In the genomic region with DNA sequence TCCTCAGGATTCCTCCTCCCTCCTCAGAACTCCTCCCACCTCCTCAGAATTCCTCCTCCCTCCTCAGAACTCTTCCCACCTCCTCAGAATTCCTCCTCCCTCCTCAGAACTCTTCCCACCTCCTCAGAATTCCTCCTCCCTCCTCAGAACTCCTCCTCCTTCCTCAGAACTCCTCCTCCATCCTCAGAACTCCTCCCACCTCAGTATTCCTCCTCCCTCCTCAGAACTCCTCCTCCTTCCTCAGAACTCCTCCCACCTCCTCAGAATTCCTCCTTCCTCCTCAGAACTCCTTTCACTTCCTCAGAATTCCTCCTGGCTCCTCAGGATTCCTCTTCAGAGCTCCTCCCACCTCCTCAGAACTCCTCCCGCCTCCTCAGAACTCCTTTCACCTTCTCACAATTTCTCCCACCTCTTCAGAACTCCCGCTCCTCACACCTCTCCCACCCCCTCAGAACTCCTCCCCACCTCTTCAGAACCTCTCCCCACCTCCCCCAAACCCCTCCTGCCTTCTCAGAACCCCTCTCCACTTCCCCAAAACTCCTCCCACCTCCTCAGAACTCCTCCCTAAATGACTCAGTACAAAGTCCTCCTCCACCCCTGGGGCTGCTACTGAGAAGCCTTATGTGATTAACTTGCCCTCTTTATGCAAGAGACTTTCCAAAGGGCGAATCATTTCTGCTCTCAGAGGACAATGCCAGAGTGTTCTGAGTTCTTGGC, we compare ENCODE assay signal across 10 cellular contexts. TPM values are rescaled to one million over a fixed set of nuclear protein-coding genes. Genes with fewer than 3 reads are reported as not detected.
DNase-seq lines count a peak whose midpoint lies in the region; ATAC-seq and TF ChIP-seq lines count a peak whose summit lies in the region.
"Had no signal": no experiment of that assay in that cellular context is flagged by ENCODE, and none has a peak within 500 bp of the region (broad histone marks: within the 10 kb centered on the region; RNA-seq: fewer than 3 reads in every experiment).

No MANE protein-coding gene starts in this region.

- no peaks in the 10 kb centered on the region for H3K9me3 Mint-ChIP-seq in activated CD4-positive, alpha-beta T cell treated with anti-CD3 and anti-CD28 coated beads, Interleukin-2, amount 10 ng/mL, durations not matched to agents 24 days and 14 days
- H3K9me3 Mint-ChIP-seq in stimulated activated naive B cell treated with anti-CD40 and anti-IgM and Interleukin-4, amounts not matched to agents 10 μg/mL and 1 μg/mL and 100 μg/mL, for 72 hours: peaks cover 0 to 3% of the 10 kb centered on the region in 2 donors
- H3K9me3 Mint-ChIP-seq: stimulated activated naive CD8-positive, alpha-beta T cell treated with anti-CD3 and anti-CD28 coated beads, Interleukin-15, Interleukin-2, amounts not matched to agents 100 ng/mL and 50 ng/mL, for 24 hours had no signal

- intact Hi-C loops in activated CD4-positive, alpha-beta T cell treated with anti-CD3 and anti-CD28 coated beads, Interleukin-2, amount 10 ng/mL, durations not matched to agents 24 days and 14 days (cut with micrococcal nuclease): no loop called here

- peaks cover 23% of the 10 kb centered on the region for H3K4me1 Mint-ChIP-seq in activated CD4-positive, alpha-beta T cell treated with anti-CD3 and anti-CD28 coated beads, Interleukin-2, amount 10 ng/mL, durations not matched to agents 24 days and 14 days
- peaks cover 46 to 68% of the 10 kb centered on the region in 2 donors for H3K4me1 Mint-ChIP-seq in stimulated activated naive B cell treated with anti-CD40 and anti-IgM and Interleukin-4, amounts not matched to agents 10 μg/mL and 1 μg/mL and 100 μg/mL, for 72 hours

- H3K4me3 ChIP-seq in fibroblast of mammary gland (ENCODE audit: control insufficient read depth, low read depth, low read length): no peak overlapping the region

- ATAC-seq in stimulated activated naive B cell treated with anti-CD40 and anti-IgM and Interleukin-4, amounts not matched to agents 10 μg/mL and 1 μg/mL and 100 μg/mL, for 72 hours (replicated peaks): peak; percentile 74 to 75
- ATAC-seq in HG02840 (IDR thresholded peaks at IDR 0.05; ENCODE audit: low FRiP score, unreplicated experiment): no peak

- no peaks in the 10 kb centered on the region for H3K27me3 Mint-ChIP-seq in activated CD4-positive, alpha-beta T cell treated with anti-CD3 and anti-CD28 coated beads, Interleukin-2, amount 10 ng/mL, durations not matched to agents 24 days and 14 days
- H3K27me3 Mint-ChIP-seq in stimulated activated naive B cell treated with anti-CD40 and anti-IgM and Interleukin-4, amounts not matched to agents 10 μg/mL and 1 μg/mL and 100 μg/mL, for 72 hours: no peaks in the 10 kb centered on the region
- H3K27me3 Mint-ChIP-seq: stimulated activated naive CD8-positive, alpha-beta T cell treated with anti-CD3 and anti-CD28 coated beads, Interleukin-15, Interleukin-2, amounts not matched to agents 100 ng/mL and 50 ng/mL, for 24 hours had no signal

- peaks cover 7% of the 10 kb centered on the region for H3K36me3 Mint-ChIP-seq in activated CD4-positive, alpha-beta T cell treated with anti-CD3 and anti-CD28 coated beads, Interleukin-2, amount 10 ng/mL, durations not matched to agents 24 days and 14 days (ENCODE audit: low read depth)
- H3K36me3 Mint-ChIP-seq in stimulated activated naive B cell treated with anti-CD40 and anti-IgM and Interleukin-4, amounts not matched to agents 10 μg/mL and 1 μg/mL and 100 μg/mL, for 72 hours: peaks cover 19 to 36% of the 10 kb centered on the region in 2 donors

- H3K4me3 Mint-ChIP-seq in activated CD4-positive, alpha-beta T cell treated with anti-CD3 and anti-CD28 coated beads, Interleukin-2, amount 10 ng/mL, durations not matched to agents 24 days and 14 days: no peak overlapping the region
- H3K4me3 Mint-ChIP-seq in stimulated activated naive B cell treated with anti-CD40 and anti-IgM and Interleukin-4, amounts not matched to agents 10 μg/mL and 1 μg/mL and 100 μg/mL, for 72 hours: peak overlapping the region in 1 of 2 donors; percentile 28
- H3K4me3 Mint-ChIP-seq: stimulated activated naive CD8-positive, alpha-beta T cell treated with anti-CD3 and anti-CD28 coated beads, Interleukin-15, Interleukin-2, amounts not matched to agents 100 ng/mL and 50 ng/mL, for 24 hours had no signal

- no peak for TF ChIP-seq CTCF in fibroblast of mammary gland (conservative IDR thresholded peaks at IDR 0.05; ENCODE audit: control insufficient read depth, insufficient read depth, low read depth, low read length)

- DNase-seq in activated CD4-positive, alpha-beta T cell treated with anti-CD3 and anti-CD28 coated beads, Interleukin-2, amount 10 ng/mL, durations not matched to agents 24 days and 14 days: peak; percentile 65
- DNase-seq in activated CD4-positive, alpha-beta T cell treated with anti-CD3 and anti-CD28 coated beads, Interleukin-2, amount 50 U/mL, for 4 hours: no peak
- DNase-seq in SW480 (ENCODE audit: low spot score) (peak; percentile 18), fibroblast of mammary gland (ENCODE audit: low read depth) (peak; percentile 90), ecto neural progenitor cell (ENCODE audit: low spot score) (no peak), 8988T (no peak)
- no peak for DNase-seq in stimulated activated naive B cell treated with anti-CD40 and anti-IgM and Interleukin-4, amounts not matched to agents 10 μg/mL and 1 μg/mL and 100 μg/mL, for 72 hours
- DNase-seq: NCI-H1694 had no signal

- no peak overlapping the region for H3K27ac Mint-ChIP-seq in activated CD4-positive, alpha-beta T cell treated with anti-CD3 and anti-CD28 coated beads, Interleukin-2, amount 10 ng/mL, durations not matched to agents 24 days and 14 days
- no peak overlapping the region for H3K27ac Mint-ChIP-seq in stimulated activated naive B cell treated with anti-CD40 and anti-IgM and Interleukin-4, amounts not matched to agents 10 μg/mL and 1 μg/mL and 100 μg/mL, for 72 hours
- H3K27ac Mint-ChIP-seq: stimulated activated naive CD8-positive, alpha-beta T cell treated with anti-CD3 and anti-CD28 coated beads, Interleukin-15, Interleukin-2, amounts not matched to agents 100 ng/mL and 50 ng/mL, for 24 hours had no signal

RNA-seq across cellular contexts. Expression of gene SLC46A2, which starts 23.2 kb away (rescaled TPM):
- total RNA-seq in activated CD4-positive, alpha-beta T cell treated with anti-CD3 and anti-CD28 coated beads, Interleukin-2, amount 10 ng/mL, durations not matched to agents 24 days and 14 days: not detected in 2 replicates

Comparison
In these comparisons a context has a peak if more than half of its experiments do, and no peak if none do; other contexts are left out.
1. DNase-seq: peak in activated CD4-positive, alpha-beta T cell treated with anti-CD3 and anti-CD28 coated beads, Interleukin-2, amount 10 ng/mL, durations not matched to agents 24 days and 14 days (single experiment), SW480 (single experiment) and fibroblast of mammary gland (single experiment); none in activated CD4-positive, alpha-beta T cell treated with anti-CD3 and anti-CD28 coated beads, Interleukin-2, amount 50 U/mL, for 4 hours (0 of 2), stimulated activated naive B cell treated with anti-CD40 and anti-IgM and Interleukin-4, amounts not matched to agents 10 μg/mL and 1 μg/mL and 100 μg/mL, for 72 hours (single experiment), ecto neural progenitor cell (single experiment) and 8988T (single experiment).